ENCODE assay signal across 18 cellular contexts in genomic region chr5:141942185-141942857, GRCh38. TPM values are rescaled to one million over a fixed set of nuclear protein-coding genes. Genes with fewer than 3 reads are reported as not detected.
DNase-seq lines count a peak whose midpoint lies in the region; ATAC-seq and TF ChIP-seq lines count a peak whose summit lies in the region.
"Had no signal": no experiment of that assay in that cellular context is flagged by ENCODE, and none has a peak within 500 bp of the region (broad histone marks: within the 10 kb centered on the region; RNA-seq: fewer than 3 reads in every experiment).

No MANE protein-coding gene starts in this region.

- H3K9me3 ChIP-seq in heart left ventricle: no peaks in the 10 kb centered on the region
- no peaks in the 10 kb centered on the region for H3K9me3 ChIP-seq in upper lobe of right lung
- H3K9me3 ChIP-seq: mucosa of descending colon, pancreas had no signal

- POLR2A ChIA-PET in naive thymus-derived CD8-positive, alpha-beta T cell (lab: Charles Lee): interaction anchor here (0.9 to 2.3 kb wide), 3 partner anchors 19 to 28 kb away, joined by 3 to 6 read pairs (median 5); partner anchors contain the start of gene RNF14

- ATAC-seq in heart left ventricle (peak; percentile 30 to 52 (median 39)), Right ventricle myocardium superior (ENCODE audit: poor library complexity) (no peak), upper lobe of right lung (no peak), HG02970 (IDR thresholded peaks at IDR 0.05; ENCODE audit: low FRiP score, unreplicated experiment) (no peak)
- no peak for ATAC-seq in naive thymus-derived CD8-positive, alpha-beta T cell
- ATAC-seq: GM23338, mucosa of descending colon, pancreas had no signal

- no peak for TF ChIP-seq CTCF in heart left ventricle (IDR thresholded peaks at IDR 0.05)
- no peak for TF ChIP-seq CTCF in upper lobe of right lung (IDR thresholded peaks at IDR 0.05)

- H3K36me3 Mint-ChIP-seq in naive thymus-derived CD8-positive, alpha-beta T cell: peaks cover 0 to 21% (median 2%) of the 10 kb centered on the region in 3 donors

- WGBS in heart left ventricle, 4 donors: 40 to 62% (median 48%) methylated on average over 9 of the region's 9 CpGs

- H3K27me3 Mint-ChIP-seq in naive thymus-derived CD8-positive, alpha-beta T cell: no peaks in the 10 kb centered on the region
- H3K27me3 Mint-ChIP-seq: activated CD4-positive, alpha-beta memory T cell treated with anti-CD3 and anti-CD28 coated beads for 36 hours had no signal

- H3K27me3 ChIP-seq in heart left ventricle (no peaks in the 10 kb centered on the region), upper lobe of right lung (no peaks in the 10 kb centered on the region)
- H3K27me3 ChIP-seq: pancreas had no signal

- H3K36me3 ChIP-seq in heart left ventricle (peaks cover 5 to 50% (median 31%) of the 10 kb centered on the region in 9 donors), upper lobe of right lung (peaks cover 24% of the 10 kb centered on the region)

- no peak overlapping the region for H3K4me3 Mint-ChIP-seq in naive thymus-derived CD8-positive, alpha-beta T cell
- H3K4me3 Mint-ChIP-seq: activated CD4-positive, alpha-beta memory T cell treated with anti-CD3 and anti-CD28 coated beads for 36 hours; GM23338 had no signal

- H3K27ac Mint-ChIP-seq in naive thymus-derived CD8-positive, alpha-beta T cell: peak overlapping the region in 6 of 10 donors; percentile 3 to 85 (median 64)
- H3K27ac Mint-ChIP-seq: activated CD4-positive, alpha-beta memory T cell treated with anti-CD3 and anti-CD28 coated beads for 36 hours; GM23338 had no signal

- TF ChIP-seq POLR2A in heart left ventricle (IDR thresholded peaks at IDR 0.05): no peak

- H3K4me1 Mint-ChIP-seq in naive thymus-derived CD8-positive, alpha-beta T cell: peaks cover 0 to 9% (median 2%) of the 10 kb centered on the region in 4 donors

- intact Hi-C loops in heart left ventricle (cut with DNase I) (no loop called here), Right ventricle myocardium superior (cut with DNase I) (no loop called here), head of caudate nucleus (cut with DNase I) (no loop called here), upper lobe of right lung (cut with DNase I) (no loop called here)

- H3K27ac ChIP-seq in heart left ventricle (peak overlapping the region; percentile 1 to 81 (median 43)), upper lobe of right lung (peak overlapping the region; percentile 11)

- H3K4me1 ChIP-seq in heart left ventricle: peaks cover 0 to 56% (median 37%) of the 10 kb centered on the region in 12 donors
- peaks cover 21% of the 10 kb centered on the region for H3K4me1 ChIP-seq in upper lobe of right lung
- H3K4me1 ChIP-seq: pancreas had no signal

- H3K4me3 ChIP-seq in heart left ventricle: no peak overlapping the region
- no peak overlapping the region for H3K4me3 ChIP-seq in upper lobe of right lung
- H3K4me3 ChIP-seq: GM23338, mucosa of descending colon, pancreas had no signal

- H3K9me3 Mint-ChIP-seq in naive thymus-derived CD8-positive, alpha-beta T cell: no peaks in the 10 kb centered on the region
- H3K9me3 Mint-ChIP-seq: activated CD4-positive, alpha-beta memory T cell treated with anti-CD3 and anti-CD28 coated beads for 36 hours; GM23338 had no signal

- DNase-seq in heart left ventricle: peak in 1 of 5 donors; percentile 54
- no peak for DNase-seq in Right ventricle myocardium superior
- DNase-seq in head of caudate nucleus: peak in 27 of 42 donors; percentile 18 to 79 (median 48)
- no peak for DNase-seq in naive thymus-derived CD8-positive, alpha-beta T cell
- no peak for DNase-seq in upper lobe of right lung
- no peak for DNase-seq in cortex of kidney (lab: John Stamatoyannopoulos, UW)
- no peak for DNase-seq in Ammon's horn (ENCODE audit: low spot score)
- DNase-seq: activated CD4-positive, alpha-beta memory T cell treated with anti-CD3 and anti-CD28 coated beads for 36 hours; cerebellar nuclear complex; COR-L47; EL; mucosa of descending colon; NCI-H1694; NCI-H2227 treated with DMSO at 0.1 percent for 48 hours; pancreas; stimulated activated naive CD4-positive, alpha-beta T cell had no signal

RNA-seq across cellular contexts. Expression of gene PCDH12, which starts 15.7 kb away (rescaled TPM):
- total RNA-seq in heart left ventricle (10 to 100 TPM in 6 of 9 donors, 1 to 10 TPM in 3; 5.0 to 23.9 (median 11.2) TPM), Right ventricle myocardium superior (9.2 TPM), upper lobe of right lung (17.0 TPM)
- polyA plus RNA-seq in heart left ventricle: 1 to 10 TPM; 2.9 to 5.7 TPM
- not detected for total RNA-seq in naive thymus-derived CD8-positive, alpha-beta T cell
- polyA plus RNA-seq in naive thymus-derived CD8-positive, alpha-beta T cell: under 1 TPM; 0.07 to 0.21 (median 0.07) TPM

RNA-seq across cellular contexts. Expression of gene DELE1, which starts 18.6 kb away (rescaled TPM):
- total RNA-seq in heart left ventricle (100 to 1,000 TPM in 4 of 9 donors, 10 to 100 TPM in 5; 63.1 to 174 (median 96.0) TPM), Right ventricle myocardium superior (99.4 TPM), upper lobe of right lung (83.3 TPM)
- polyA plus RNA-seq in heart left ventricle: 10 to 100 TPM; 56.8 to 59.1 TPM
- total RNA-seq in naive thymus-derived CD8-positive, alpha-beta T cell: 10 to 100 TPM; 89.8 to 97.1 TPM
- 10 to 100 TPM; 28.2 to 33.5 (median 31.4) TPM for polyA plus RNA-seq in naive thymus-derived CD8-positive, alpha-beta T cell

RNA-seq across cellular contexts. Expression of gene RNF14, which starts 26.6 kb away (rescaled TPM):
- total RNA-seq in heart left ventricle (100 to 1,000 TPM in 5 of 9 donors, 10 to 100 TPM in 4; 88.5 to 131 (median 103) TPM), Right ventricle myocardium superior (104 TPM), upper lobe of right lung (51.6 TPM)
- polyA plus RNA-seq in heart left ventricle: 100 to 1,000 TPM in 1 of 2 donors, 10 to 100 TPM in 1; 21.3 to 105 TPM
- 10 to 100 TPM; 31.3 to 31.6 TPM for total RNA-seq in naive thymus-derived CD8-positive, alpha-beta T cell
- polyA plus RNA-seq in naive thymus-derived CD8-positive, alpha-beta T cell: 10 to 100 TPM; 27.4 to 40.1 (median 30.1) TPM

Comparison
In these comparisons a context has a peak if more than half of its experiments do, and no peak if none do; other contexts are left out.
1. ATAC-seq: peak in heart left ventricle (4 of 4); none in Right ventricle myocardium superior (single experiment), naive thymus-derived CD8-positive, alpha-beta T cell (0 of 2), upper lobe of right lung (single experiment) and HG02970 (single experiment).
2. DNase-seq: peak in head of caudate nucleus (27 of 42); none in Right ventricle myocardium superior (single experiment), naive thymus-derived CD8-positive, alpha-beta T cell (0 of 10), upper lobe of right lung (single experiment), cortex of kidney (single experiment) and Ammon's horn (single experiment).